In the genomic region with DNA sequence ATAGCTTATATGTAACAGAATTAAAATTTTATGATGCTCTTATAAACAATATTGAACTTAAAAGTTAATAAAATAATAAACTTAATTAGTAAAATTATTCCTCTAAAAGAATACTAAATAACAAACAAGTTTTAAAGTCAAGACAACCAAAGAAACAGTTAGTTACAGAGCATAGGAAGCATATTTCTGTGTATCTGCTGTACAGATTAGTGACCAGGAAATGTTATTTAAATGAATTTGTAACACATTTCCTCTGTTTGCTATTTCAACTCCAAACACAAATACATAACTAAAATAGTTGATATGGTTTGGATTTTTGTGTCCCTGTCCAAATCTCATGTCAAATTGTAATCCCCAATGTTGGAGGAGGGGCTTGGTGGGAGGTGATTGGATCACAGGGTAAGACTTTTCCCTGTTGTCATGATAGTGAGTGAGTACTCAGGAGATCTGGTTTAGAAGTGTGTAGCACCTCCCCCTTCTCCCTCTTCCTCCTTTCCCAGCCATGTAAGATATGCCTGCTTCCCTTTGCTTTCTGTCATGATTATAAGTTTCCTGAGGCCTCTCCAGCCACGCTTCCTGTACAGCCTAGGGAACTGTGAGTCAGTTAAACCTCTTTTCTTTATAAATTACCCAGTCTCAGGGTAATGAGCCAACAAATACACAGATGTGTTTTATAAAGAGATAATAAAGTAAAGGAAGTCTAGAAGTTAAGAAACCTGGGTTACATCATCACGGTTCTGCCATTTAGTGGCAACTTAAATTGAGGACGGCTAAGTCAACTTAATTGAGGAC, we compare ENCODE assay signal across 11 cellular contexts. TPM values are rescaled to one million over a fixed set of nuclear protein-coding genes. Genes with fewer than 3 reads are reported as not detected.
DNase-seq lines count a peak whose midpoint lies in the region; FAIRE-seq and TF ChIP-seq lines count a peak whose summit lies in the region.
"Had no signal": no experiment of that assay in that cellular context is flagged by ENCODE, and none has a peak within 500 bp of the region (broad histone marks: within the 10 kb centered on the region; RNA-seq: fewer than 3 reads in every experiment).

No MANE protein-coding gene starts in this region.

- H3K36me3 ChIP-seq in PC-9 (ENCODE audit: low read depth) (no peaks in the 10 kb centered on the region), trophoblast cell (ENCODE audit: control insufficient read depth in 1 of 2, insufficient read depth in 2 of 2, low read length in 2 of 2) (no peaks in the 10 kb centered on the region)
- H3K36me3 ChIP-seq: esophagus squamous epithelium, prostate gland had no signal

- no peak overlapping the region for H2AK5ac ChIP-seq in trophoblast cell (ENCODE audit: low read length)

- H3K18ac ChIP-seq in trophoblast cell (ENCODE audit: low read length): no peak overlapping the region

- peaks cover 19% of the 10 kb centered on the region for H3F3A ChIP-seq in PC-9 (ENCODE audit: insufficient read depth, low read depth)

- H3K79me1 ChIP-seq in trophoblast cell (ENCODE audit: low read length): no peaks in the 10 kb centered on the region

- no peak overlapping the region for H2BK12ac ChIP-seq in trophoblast cell (ENCODE audit: low read length)

- H3K9me2 ChIP-seq in PC-9 (ENCODE audit: insufficient read depth): no peaks in the 10 kb centered on the region

- H3K4me2 ChIP-seq in PC-9 (no peak overlapping the region), trophoblast cell (ENCODE audit: low read length) (no peak overlapping the region)

- WGBS in trophoblast cell (ENCODE audit: extremely low coverage, insufficient coverage, insufficient read length): no CpG with 5 or more reads among the region's 3 CpGs

- H3K14ac ChIP-seq in trophoblast cell (ENCODE audit: low read length): no peak overlapping the region

- H4K12ac ChIP-seq in trophoblast cell (ENCODE audit: low read depth, low read length): no peak overlapping the region

- H3K27ac ChIP-seq in PC-9 (peak overlapping the region; percentile 14; the same call in 1 of the 2 replicates), trophoblast cell (ENCODE audit: low read depth, low read length) (no peak overlapping the region)
- H3K27ac ChIP-seq: esophagus squamous epithelium, prostate gland had no signal

- no peak overlapping the region for H4K91ac ChIP-seq in trophoblast cell (ENCODE audit: low read depth, low read length)

- H3K4me3 ChIP-seq in PC-9 (no peak overlapping the region), fibroblast of villous mesenchyme (ENCODE audit: low read depth, low read length) (no peak overlapping the region), trophoblast cell (ENCODE audit: low read depth, low read length) (no peak overlapping the region)
- H3K4me3 ChIP-seq: esophagus squamous epithelium, prostate gland had no signal

- intact Hi-C loops in PC-9 (cut with micrococcal nuclease; ENCODE audit: unreplicated experiment): no loop called here

- BruUV-seq in PC-9 (replicated peaks; lab: Mats Ljungman, UMichigan): no TSS peak

- no peak overlapping the region for H3K9ac ChIP-seq in trophoblast cell (ENCODE audit: low read length)

- peak overlapping the region; percentile 55 for H3K4ac ChIP-seq in trophoblast cell (ENCODE audit: low read depth, low read length)

- POLR2A ChIA-PET in PC-9 (lab: Charles Lee; ENCODE audit: unreplicated experiment): no interaction called here

- H3K4me1 ChIP-seq in PC-9 (replicated peaks; ENCODE audit: insufficient read depth) (0 out of 2 replicates have a peak, but pooled peaks cover 4% of the 10 kb centered on the region), trophoblast cell (ENCODE audit: control insufficient read depth in 1 of 2, insufficient read depth in 2 of 2, low read length in 2 of 2) (peaks cover 0 to 2% of the 10 kb centered on the region in 2 experiments)
- H3K4me1 ChIP-seq: prostate gland had no signal

- H2AFZ ChIP-seq in PC-9: no peak overlapping the region
- no peak overlapping the region for H2AFZ ChIP-seq in trophoblast cell (ENCODE audit: insufficient read depth, low read length, poor library complexity)

- DNase-seq in H54 (ENCODE audit: insufficient read length, low spot score) (no peak), PC-9 (no peak), fibroblast of villous mesenchyme (ENCODE audit: low read depth) (peak; percentile 75), trophoblast cell (no peak), NCI-H446 treated with DMSO at 0.1 percent for 48 hours (lab: John Stamatoyannopoulos, UW) (no peak), occipital lobe (lab: John Stamatoyannopoulos, UW) (no peak), NCI-H146 (lab: John Stamatoyannopoulos, UW) (no peak)
- no peak for DNase-seq in activated CD4-positive, alpha-beta T cell treated with anti-CD3 and anti-CD28 coated beads for 1 hour
- DNase-seq: activated effector memory CD4-positive, alpha-beta T cell treated with Interleukin-2 at 50 U/mL for 16 hours; esophagus squamous epithelium had no signal

- H4K20me1 ChIP-seq in PC-9 (ENCODE audit: insufficient read depth): peaks cover 44% of the 10 kb centered on the region

- TF ChIP-seq POLR2A in H54 (IDR thresholded peaks at IDR 0.05; ENCODE audit: low read depth, low read length): no peak

- H3K9me3 ChIP-seq in PC-9 (ENCODE audit: insufficient read depth, low read depth) (no peaks in the 10 kb centered on the region; the same call in 1 of the 2 replicates), trophoblast cell (ENCODE audit: insufficient read depth, low read depth, low read length) (no peaks in the 10 kb centered on the region)
- H3K9me3 ChIP-seq: esophagus squamous epithelium, prostate gland had no signal

- H3K27me3 ChIP-seq in PC-9 (ENCODE audit: insufficient read depth, low read depth): no peaks in the 10 kb centered on the region
- H3K27me3 ChIP-seq in trophoblast cell (ENCODE audit: insufficient read depth, low read length): no peaks in the 10 kb centered on the region
- H3K27me3 ChIP-seq: esophagus squamous epithelium had no signal

- CTCF ChIA-PET in PC-9 (lab: Charles Lee): no interaction called here

- H3K23ac ChIP-seq in trophoblast cell (ENCODE audit: low read length): no peak overlapping the region

- no peak overlapping the region for H2BK120ac ChIP-seq in trophoblast cell (ENCODE audit: insufficient read depth, low read length, poor library complexity)

- H4K8ac ChIP-seq in trophoblast cell (ENCODE audit: low read depth, low read length): no peak overlapping the region

- TF ChIP-seq CTCF in PC-9 (conservative IDR thresholded peaks at IDR 0.05) (no peak), fibroblast of villous mesenchyme (IDR thresholded peaks at IDR 0.05; ENCODE audit: insufficient read depth, low read depth, low read length) (no peak)

- peaks cover 90% of the 10 kb centered on the region for H3K79me2 ChIP-seq in PC-9 (ENCODE audit: low read depth)
- H3K79me2 ChIP-seq in trophoblast cell (ENCODE audit: control insufficient read depth, insufficient read depth, low read length, poor library complexity): peaks cover 2% of the 10 kb centered on the region

- FAIRE-seq in H54 (lab: Jason Lieb, UNC): peak; percentile 43

- H2BK5ac ChIP-seq in trophoblast cell (ENCODE audit: low read depth, low read length, poor library complexity): no peak overlapping the region

RNA-seq across cellular contexts. Expression of a gene that starts 51.8 kb away (rescaled TPM):
- total RNA-seq in PC-9 (2021) (28.5 and 38.0 TPM in 2 replicates), fibroblast of villous mesenchyme (45.1 and 54.0 TPM in 2 replicates), occipital lobe (68.2 TPM)
- 36.9 and 37.0 TPM in 2 replicates for polyA plus RNA-seq in trophoblast cell (2013)
